1 cellular context compared by ENCODE assay signal in genomic region chr1:202643397-202644218, GRCh38.
TF ChIP-seq lines count a peak whose summit lies in the region.

No MANE protein-coding gene starts in this region.

TF ChIP-seq in HEK293, 187 proteins besides CTCF, POLR2A, EP300 and RAD21 (continued from another document):
- TF ChIP-seq AEBP2 (tag by site-specific recombination; IDR thresholded peaks at IDR 0.05; ENCODE audit: borderline replicate concordance) (no peak), HOXA7 (CRISPR knock-in tag; IDR thresholded peaks at IDR 0.05; ENCODE audit: borderline replicate concordance) (no peak), ZSCAN16 (tag by site-specific recombination; IDR thresholded peaks at IDR 0.05) (no peak)
